ENCODE assay signal across 17 cellular contexts in genomic region chr6:148817689-148818088, GRCh38.
"Had no signal": no experiment of that assay in that cellular context is flagged by ENCODE, and none has a peak within 500 bp of the region (broad histone marks: within the 10 kb centered on the region; RNA-seq: fewer than 3 reads in every experiment).

No MANE protein-coding gene starts in this region.

- H3K9me3 ChIP-seq: thyroid gland, uterus had no signal

- DNase-seq: activated naive CD4-positive, alpha-beta T cell treated with Interleukin-2 at 50 U/mL for 16 hours; activated T-cell treated with anti-CD3 and anti-CD28 coated beads for 4 hours; cerebellar nuclear complex; effector memory CD4-positive, alpha-beta T cell; foreskin keratinocyte; glutamatergic neuron; hypothalamus; kidney glomerular epithelial cell; left ventricle myocardium superior; mesenchymal stem cell; natural killer cell; posterior cingulate gyrus; retina; stimulated activated CD4-positive, alpha-beta T cell treated with anti-CD3 and anti-CD28 coated beads, Interleukin-12 subunit alpha, Interleukin-12 subunit beta, amount 100 ng/mL, for 4 hours; stimulated activated CD4-positive, alpha-beta T cell treated with anti-CD3 and anti-CD28 coated beads, Interleukin-2, amount 100 ng/mL, for 24 hours; thyroid gland; uterus had no signal

- H3K27ac ChIP-seq: foreskin keratinocyte, thyroid gland, uterus had no signal

- H3K4me1 ChIP-seq: uterus had no signal

- H3K36me3 ChIP-seq: thyroid gland, uterus had no signal

- H3K27me3 ChIP-seq: foreskin keratinocyte, thyroid gland, uterus had no signal

- H3K4me3 ChIP-seq: thyroid gland, uterus had no signal
